In the genomic region with DNA sequence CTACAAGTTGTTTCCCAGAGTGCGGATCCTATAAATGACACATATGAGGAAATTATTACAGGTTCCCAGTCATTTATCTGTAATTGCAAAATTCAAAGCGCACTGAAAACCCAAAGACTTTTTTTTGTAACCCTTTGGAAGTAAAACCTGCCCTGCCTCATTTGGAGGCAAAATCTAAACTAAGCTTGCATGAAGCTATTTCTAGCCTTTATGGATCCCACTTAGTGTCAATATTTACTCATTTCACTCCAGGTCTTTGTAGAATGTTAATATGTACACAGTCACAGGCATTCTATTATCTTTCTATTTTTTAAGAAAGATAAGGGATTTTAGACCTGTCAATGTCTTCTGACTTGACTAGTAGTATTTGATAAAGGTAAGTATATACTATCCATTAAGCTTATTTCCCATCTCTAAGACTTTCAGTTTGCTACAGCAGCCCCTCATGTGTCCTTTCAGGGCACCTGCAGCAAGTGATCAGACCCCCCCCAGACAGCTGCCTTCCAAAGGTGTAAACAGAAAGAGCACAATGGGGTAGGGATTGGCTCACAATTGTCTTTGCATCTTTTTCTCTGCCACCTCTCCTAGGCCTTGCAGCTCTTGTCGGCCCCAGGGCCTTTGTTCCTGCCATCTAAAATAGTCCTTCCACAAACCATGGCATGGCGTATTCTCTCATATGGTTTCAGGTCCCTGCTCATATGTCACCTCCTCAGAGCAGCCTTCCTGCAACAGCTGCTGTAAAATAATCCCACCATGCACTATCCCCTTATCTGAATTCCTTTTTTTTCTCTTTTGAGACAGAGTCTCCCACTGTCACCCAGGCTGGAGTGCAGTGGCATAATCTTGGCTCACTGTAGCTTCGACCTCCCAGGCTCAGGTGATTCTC, we compare ENCODE assay signal across 1 cellular context.
A peak's percentile ranks its signal among the peaks of the same experiment; 100 is the strongest.
TF ChIP-seq lines count a peak whose summit lies in the region.

No MANE protein-coding gene starts in this region.

TF ChIP-seq in HepG2, 621 proteins besides CTCF, POLR2A, EP300 and RAD21 (continued from another document and continues in another):
- TF ChIP-seq, protein P1, sequence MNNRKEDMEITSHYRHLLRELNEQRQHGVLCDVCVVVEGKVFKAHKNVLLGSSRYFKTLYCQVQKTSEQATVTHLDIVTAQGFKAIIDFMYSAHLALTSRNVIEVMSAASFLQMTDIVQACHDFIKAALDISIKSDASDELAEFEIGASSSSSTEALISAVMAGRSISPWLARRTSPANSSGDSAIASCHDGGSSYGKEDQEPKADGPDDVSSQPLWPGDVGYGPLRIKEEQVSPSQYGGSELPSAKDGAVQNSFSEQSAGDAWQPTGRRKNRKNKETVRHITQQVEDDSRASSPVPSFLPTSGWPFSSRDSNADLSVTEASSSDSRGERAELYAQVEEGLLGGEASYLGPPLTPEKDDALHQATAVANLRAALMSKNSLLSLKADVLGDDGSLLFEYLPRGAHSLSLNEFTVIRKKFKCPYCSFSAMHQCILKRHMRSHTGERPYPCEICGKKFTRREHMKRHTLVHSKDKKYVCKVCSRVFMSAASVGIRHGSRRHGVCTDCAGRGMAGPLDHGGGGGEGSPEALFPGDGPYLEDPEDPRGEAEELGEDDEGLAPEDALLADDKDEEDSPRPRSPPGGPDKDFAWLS (CRISPR knock-in tag; IDR thresholded peaks at IDR 0.05; ENCODE audit: borderline replicate concordance), result no peak
- TF ChIP-seq SP2 (CRISPR knock-in tag; IDR thresholded peaks at IDR 0.05), result no peak
- no peak for TF ChIP-seq PRPF4 (IDR thresholded peaks at IDR 0.05; ENCODE audit: low read depth, low read length, poor library complexity, severe bottlenecking)
- no peak for TF ChIP-seq ZNF550 (CRISPR knock-in tag; IDR thresholded peaks at IDR 0.05; ENCODE audit: borderline replicate concordance)
- TF ChIP-seq REL (CRISPR knock-in tag; conservative IDR thresholded peaks at IDR 0.05), result no peak
- TF ChIP-seq, protein P2, sequence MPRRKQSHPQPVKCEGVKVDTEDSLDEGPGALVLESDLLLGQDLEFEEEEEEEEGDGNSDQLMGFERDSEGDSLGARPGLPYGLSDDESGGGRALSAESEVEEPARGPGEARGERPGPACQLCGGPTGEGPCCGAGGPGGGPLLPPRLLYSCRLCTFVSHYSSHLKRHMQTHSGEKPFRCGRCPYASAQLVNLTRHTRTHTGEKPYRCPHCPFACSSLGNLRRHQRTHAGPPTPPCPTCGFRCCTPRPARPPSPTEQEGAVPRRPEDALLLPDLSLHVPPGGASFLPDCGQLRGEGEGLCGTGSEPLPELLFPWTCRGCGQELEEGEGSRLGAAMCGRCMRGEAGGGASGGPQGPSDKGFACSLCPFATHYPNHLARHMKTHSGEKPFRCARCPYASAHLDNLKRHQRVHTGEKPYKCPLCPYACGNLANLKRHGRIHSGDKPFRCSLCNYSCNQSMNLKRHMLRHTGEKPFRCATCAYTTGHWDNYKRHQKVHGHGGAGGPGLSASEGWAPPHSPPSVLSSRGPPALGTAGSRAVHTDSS (CRISPR knock-in tag; conservative IDR thresholded peaks at IDR 0.05), result no peak
- no peak for TF ChIP-seq ELF4 (CRISPR knock-in tag; IDR thresholded peaks at IDR 0.05; ENCODE audit: borderline replicate concordance)
- peak; percentile 80; the same call in 1 of the 2 replicates for TF ChIP-seq NFIC (IDR thresholded peaks at IDR 0.05; ENCODE audit: low read length)
- no peak for TF ChIP-seq ZNF160 (CRISPR knock-in tag; IDR thresholded peaks at IDR 0.05)
- TF ChIP-seq EED (CRISPR knock-in tag; IDR thresholded peaks at IDR 0.05), result no peak
- no peak for TF ChIP-seq SRSF9 (IDR thresholded peaks at IDR 0.05; ENCODE audit: borderline replicate concordance, insufficient read depth, low read depth, low read length, poor library complexity, severe bottlenecking)
- TF ChIP-seq EHMT2 (IDR thresholded peaks at IDR 0.05; ENCODE audit: borderline replicate concordance, low read depth, low read length), result no peak
- TF ChIP-seq, protein P3, sequence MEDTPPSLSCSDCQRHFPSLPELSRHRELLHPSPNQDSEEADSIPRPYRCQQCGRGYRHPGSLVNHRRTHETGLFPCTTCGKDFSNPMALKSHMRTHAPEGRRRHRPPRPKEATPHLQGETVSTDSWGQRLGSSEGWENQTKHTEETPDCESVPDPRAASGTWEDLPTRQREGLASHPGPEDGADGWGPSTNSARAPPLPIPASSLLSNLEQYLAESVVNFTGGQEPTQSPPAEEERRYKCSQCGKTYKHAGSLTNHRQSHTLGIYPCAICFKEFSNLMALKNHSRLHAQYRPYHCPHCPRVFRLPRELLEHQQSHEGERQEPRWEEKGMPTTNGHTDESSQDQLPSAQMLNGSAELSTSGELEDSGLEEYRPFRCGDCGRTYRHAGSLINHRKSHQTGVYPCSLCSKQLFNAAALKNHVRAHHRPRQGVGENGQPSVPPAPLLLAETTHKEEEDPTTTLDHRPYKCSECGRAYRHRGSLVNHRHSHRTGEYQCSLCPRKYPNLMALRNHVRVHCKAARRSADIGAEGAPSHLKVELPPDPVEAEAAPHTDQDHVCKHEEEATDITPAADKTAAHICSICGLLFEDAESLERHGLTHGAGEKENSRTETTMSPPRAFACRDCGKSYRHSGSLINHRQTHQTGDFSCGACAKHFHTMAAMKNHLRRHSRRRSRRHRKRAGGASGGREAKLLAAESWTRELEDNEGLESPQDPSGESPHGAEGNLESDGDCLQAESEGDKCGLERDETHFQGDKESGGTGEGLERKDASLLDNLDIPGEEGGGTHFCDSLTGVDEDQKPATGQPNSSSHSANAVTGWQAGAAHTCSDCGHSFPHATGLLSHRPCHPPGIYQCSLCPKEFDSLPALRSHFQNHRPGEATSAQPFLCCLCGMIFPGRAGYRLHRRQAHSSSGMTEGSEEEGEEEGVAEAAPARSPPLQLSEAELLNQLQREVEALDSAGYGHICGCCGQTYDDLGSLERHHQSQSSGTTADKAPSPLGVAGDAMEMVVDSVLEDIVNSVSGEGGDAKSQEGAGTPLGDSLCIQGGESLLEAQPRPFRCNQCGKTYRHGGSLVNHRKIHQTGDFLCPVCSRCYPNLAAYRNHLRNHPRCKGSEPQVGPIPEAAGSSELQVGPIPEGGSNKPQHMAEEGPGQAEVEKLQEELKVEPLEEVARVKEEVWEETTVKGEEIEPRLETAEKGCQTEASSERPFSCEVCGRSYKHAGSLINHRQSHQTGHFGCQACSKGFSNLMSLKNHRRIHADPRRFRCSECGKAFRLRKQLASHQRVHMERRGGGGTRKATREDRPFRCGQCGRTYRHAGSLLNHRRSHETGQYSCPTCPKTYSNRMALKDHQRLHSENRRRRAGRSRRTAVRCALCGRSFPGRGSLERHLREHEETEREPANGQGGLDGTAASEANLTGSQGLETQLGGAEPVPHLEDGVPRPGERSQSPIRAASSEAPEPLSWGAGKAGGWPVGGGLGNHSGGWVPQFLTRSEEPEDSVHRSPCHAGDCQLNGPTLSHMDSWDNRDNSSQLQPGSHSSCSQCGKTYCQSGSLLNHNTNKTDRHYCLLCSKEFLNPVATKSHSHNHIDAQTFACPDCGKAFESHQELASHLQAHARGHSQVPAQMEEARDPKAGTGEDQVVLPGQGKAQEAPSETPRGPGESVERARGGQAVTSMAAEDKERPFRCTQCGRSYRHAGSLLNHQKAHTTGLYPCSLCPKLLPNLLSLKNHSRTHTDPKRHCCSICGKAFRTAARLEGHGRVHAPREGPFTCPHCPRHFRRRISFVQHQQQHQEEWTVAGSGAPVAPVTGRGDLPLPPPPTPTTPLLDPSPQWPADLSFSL (CRISPR knock-in tag; IDR thresholded peaks at IDR 0.05), result no peak
- no peak for TF ChIP-seq ZSCAN25 (CRISPR knock-in tag; IDR thresholded peaks at IDR 0.05)
- TF ChIP-seq, protein P4, sequence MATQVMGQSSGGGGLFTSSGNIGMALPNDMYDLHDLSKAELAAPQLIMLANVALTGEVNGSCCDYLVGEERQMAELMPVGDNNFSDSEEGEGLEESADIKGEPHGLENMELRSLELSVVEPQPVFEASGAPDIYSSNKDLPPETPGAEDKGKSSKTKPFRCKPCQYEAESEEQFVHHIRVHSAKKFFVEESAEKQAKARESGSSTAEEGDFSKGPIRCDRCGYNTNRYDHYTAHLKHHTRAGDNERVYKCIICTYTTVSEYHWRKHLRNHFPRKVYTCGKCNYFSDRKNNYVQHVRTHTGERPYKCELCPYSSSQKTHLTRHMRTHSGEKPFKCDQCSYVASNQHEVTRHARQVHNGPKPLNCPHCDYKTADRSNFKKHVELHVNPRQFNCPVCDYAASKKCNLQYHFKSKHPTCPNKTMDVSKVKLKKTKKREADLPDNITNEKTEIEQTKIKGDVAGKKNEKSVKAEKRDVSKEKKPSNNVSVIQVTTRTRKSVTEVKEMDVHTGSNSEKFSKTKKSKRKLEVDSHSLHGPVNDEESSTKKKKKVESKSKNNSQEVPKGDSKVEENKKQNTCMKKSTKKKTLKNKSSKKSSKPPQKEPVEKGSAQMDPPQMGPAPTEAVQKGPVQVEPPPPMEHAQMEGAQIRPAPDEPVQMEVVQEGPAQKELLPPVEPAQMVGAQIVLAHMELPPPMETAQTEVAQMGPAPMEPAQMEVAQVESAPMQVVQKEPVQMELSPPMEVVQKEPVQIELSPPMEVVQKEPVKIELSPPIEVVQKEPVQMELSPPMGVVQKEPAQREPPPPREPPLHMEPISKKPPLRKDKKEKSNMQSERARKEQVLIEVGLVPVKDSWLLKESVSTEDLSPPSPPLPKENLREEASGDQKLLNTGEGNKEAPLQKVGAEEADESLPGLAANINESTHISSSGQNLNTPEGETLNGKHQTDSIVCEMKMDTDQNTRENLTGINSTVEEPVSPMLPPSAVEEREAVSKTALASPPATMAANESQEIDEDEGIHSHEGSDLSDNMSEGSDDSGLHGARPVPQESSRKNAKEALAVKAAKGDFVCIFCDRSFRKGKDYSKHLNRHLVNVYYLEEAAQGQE (IDR thresholded peaks at IDR 0.05; ENCODE audit: borderline replicate concordance in 1 of 2, low read depth in 1 of 2, low read length in 2 of 2), result no peak
- peak; percentile 34; the same call in 1 of the 2 replicates for TF ChIP-seq TCF7L2 (IDR thresholded peaks at IDR 0.05; ENCODE audit: low read depth, low read length)
- no peak for TF ChIP-seq ASH2L (IDR thresholded peaks at IDR 0.05; ENCODE audit: insufficient read length, low read depth, low read length)
- TF ChIP-seq, protein P5, sequence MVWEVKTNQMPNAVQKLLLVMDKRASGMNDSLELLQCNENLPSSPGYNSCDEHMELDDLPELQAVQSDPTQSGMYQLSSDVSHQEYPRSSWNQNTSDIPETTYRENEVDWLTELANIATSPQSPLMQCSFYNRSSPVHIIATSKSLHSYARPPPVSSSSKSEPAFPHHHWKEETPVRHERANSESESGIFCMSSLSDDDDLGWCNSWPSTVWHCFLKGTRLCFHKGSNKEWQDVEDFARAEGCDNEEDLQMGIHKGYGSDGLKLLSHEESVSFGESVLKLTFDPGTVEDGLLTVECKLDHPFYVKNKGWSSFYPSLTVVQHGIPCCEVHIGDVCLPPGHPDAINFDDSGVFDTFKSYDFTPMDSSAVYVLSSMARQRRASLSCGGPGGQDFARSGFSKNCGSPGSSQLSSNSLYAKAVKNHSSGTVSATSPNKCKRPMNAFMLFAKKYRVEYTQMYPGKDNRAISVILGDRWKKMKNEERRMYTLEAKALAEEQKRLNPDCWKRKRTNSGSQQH (CRISPR knock-in tag; IDR thresholded peaks at IDR 0.05; ENCODE audit: low read depth), result no peak
- TF ChIP-seq ZKSCAN5 (CRISPR knock-in tag; IDR thresholded peaks at IDR 0.05), result no peak
- TF ChIP-seq KDM5B (CRISPR knock-in tag; IDR thresholded peaks at IDR 0.05; ENCODE audit: borderline replicate concordance), result no peak
- TF ChIP-seq ZBTB38 (CRISPR knock-in tag; IDR thresholded peaks at IDR 0.05), result no peak
- TF ChIP-seq, protein P6, sequence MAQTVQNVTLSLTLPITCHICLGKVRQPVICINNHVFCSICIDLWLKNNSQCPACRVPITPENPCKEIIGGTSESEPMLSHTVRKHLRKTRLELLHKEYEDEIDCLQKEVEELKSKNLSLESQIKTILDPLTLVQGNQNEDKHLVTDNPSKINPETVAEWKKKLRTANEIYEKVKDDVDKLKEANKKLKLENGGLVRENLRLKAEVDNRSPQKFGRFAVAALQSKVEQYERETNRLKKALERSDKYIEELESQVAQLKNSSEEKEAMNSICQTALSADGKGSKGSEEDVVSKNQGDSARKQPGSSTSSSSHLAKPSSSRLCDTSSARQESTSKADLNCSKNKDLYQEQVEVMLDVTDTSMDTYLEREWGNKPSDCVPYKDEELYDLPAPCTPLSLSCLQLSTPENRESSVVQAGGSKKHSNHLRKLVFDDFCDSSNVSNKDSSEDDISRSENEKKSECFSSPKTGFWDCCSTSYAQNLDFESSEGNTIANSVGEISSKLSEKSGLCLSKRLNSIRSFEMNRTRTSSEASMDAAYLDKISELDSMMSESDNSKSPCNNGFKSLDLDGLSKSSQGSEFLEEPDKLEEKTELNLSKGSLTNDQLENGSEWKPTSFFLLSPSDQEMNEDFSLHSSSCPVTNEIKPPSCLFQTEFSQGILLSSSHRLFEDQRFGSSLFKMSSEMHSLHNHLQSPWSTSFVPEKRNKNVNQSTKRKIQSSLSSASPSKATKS (CRISPR knock-in tag; IDR thresholded peaks at IDR 0.05), result no peak
- TF ChIP-seq ZMYM2 (CRISPR knock-in tag; IDR thresholded peaks at IDR 0.05), result peak; percentile 38; the same call in 1 of the 2 replicates
- no peak for TF ChIP-seq ZNF292 (CRISPR knock-in tag; IDR thresholded peaks at IDR 0.05; ENCODE audit: borderline replicate concordance, low read depth)
- no peak for TF ChIP-seq XBP1 (CRISPR knock-in tag; IDR thresholded peaks at IDR 0.05)
- TF ChIP-seq ZNF607 (CRISPR knock-in tag; IDR thresholded peaks at IDR 0.05; ENCODE audit: borderline replicate concordance), result no peak
- no peak for TF ChIP-seq ISX (CRISPR knock-in tag; conservative IDR thresholded peaks at IDR 0.05)
- no peak for TF ChIP-seq DNMT1 (CRISPR knock-in tag; IDR thresholded peaks at IDR 0.05)
- no peak for TF ChIP-seq GABPB1 (CRISPR knock-in tag; IDR thresholded peaks at IDR 0.05)
- TF ChIP-seq NPAS2 (CRISPR knock-in tag; IDR thresholded peaks at IDR 0.05; ENCODE audit: borderline replicate concordance), result no peak
- no peak for TF ChIP-seq ZNF354B (CRISPR knock-in tag; IDR thresholded peaks at IDR 0.05)
- no peak for TF ChIP-seq ZNF24 (IDR thresholded peaks at IDR 0.05)
- no peak for TF ChIP-seq ZNF34 (CRISPR knock-in tag; IDR thresholded peaks at IDR 0.05; ENCODE audit: borderline replicate concordance)
- TF ChIP-seq SALL2 (CRISPR knock-in tag; IDR thresholded peaks at IDR 0.05), result no peak
- no peak for TF ChIP-seq NFRKB (IDR thresholded peaks at IDR 0.05)
- TF ChIP-seq SOX6 (IDR thresholded peaks at IDR 0.05), result no peak
- peak; percentile 90 for TF ChIP-seq SOX6 (CRISPR knock-in tag; IDR thresholded peaks at IDR 0.05)
- TF ChIP-seq HNF4G (IDR thresholded peaks at IDR 0.05; ENCODE audit: borderline replicate concordance, low read depth, low read length), result no peak
- TF ChIP-seq HNF4G (CRISPR knock-in tag; IDR thresholded peaks at IDR 0.05; ENCODE audit: borderline replicate concordance, low read depth), result no peak
- TF ChIP-seq KDM1A (CRISPR knock-in tag; IDR thresholded peaks at IDR 0.05), result no peak
- peak; percentile 90 for TF ChIP-seq FOXA1 (IDR thresholded peaks at IDR 0.05)
- TF ChIP-seq FOXA1 (CRISPR knock-in tag; IDR thresholded peaks at IDR 0.05), result peak; percentile 89
